Comparison of ENCODE assay signal across 21 cellular contexts in genomic region chr15:55630921-55631320, GRCh38. TPM values are rescaled to one million over a fixed set of nuclear protein-coding genes. Genes with fewer than 3 reads are reported as not detected.
DNase-seq lines count a peak whose midpoint lies in the region; ATAC-seq and TF ChIP-seq lines count a peak whose summit lies in the region.
"Had no signal": no experiment of that assay in that cellular context is flagged by ENCODE, and none has a peak within 500 bp of the region (broad histone marks: within the 10 kb centered on the region; RNA-seq: fewer than 3 reads in every experiment).

No MANE protein-coding gene starts in this region.

- no peak overlapping the region for H3K9ac ChIP-seq in HCT116 (ENCODE audit: low read length)

- WGBS in hepatocyte (ENCODE audit: low lambda C conversion rate, missing lambda C conversion rate) = 88% methylated on average over 3 of the region's 3 CpGs

- TF ChIP-seq POLR2A in HCT116 (IDR thresholded peaks at IDR 0.05; ENCODE audit: borderline replicate concordance, extremely low read depth, insufficient read depth, insufficient read length) = no peak

- H2AFZ ChIP-seq in HCT116 (ENCODE audit: low read depth, low read length, poor library complexity, severe bottlenecking) = peak overlapping the region; percentile 37
- H2AFZ ChIP-seq in hepatocyte = no peak overlapping the region

- no peak for TF ChIP-seq CTCF in HCT116 (IDR thresholded peaks at IDR 0.05 in 2 of 3, conservative IDR thresholded peaks at IDR 0.05 in 1 of 3; ENCODE audit: borderline replicate concordance in 1 of 3, insufficient read depth in 1 of 3, low read depth in 2 of 3, low read length in 2 of 3)
- TF ChIP-seq CTCF in hepatocyte (IDR thresholded peaks at IDR 0.05; ENCODE audit: poor library complexity) = no peak
- no peak for TF ChIP-seq CTCF in tibial artery (IDR thresholded peaks at IDR 0.05)

- H3K27ac ChIP-seq in HCT116 (ENCODE audit: low read depth, low read length) (no peak overlapping the region), hepatocyte (peak overlapping the region; percentile 9), tibial artery (no peak overlapping the region)
- H3K27ac ChIP-seq: right atrium auricular region had no signal

- H3K36me3 ChIP-seq in HCT116 (ENCODE audit: control insufficient read depth in 1 of 2, insufficient read depth in 2 of 2, low read length in 2 of 2) (no peaks in the 10 kb centered on the region), hepatocyte (replicated peaks; ENCODE audit: insufficient read depth, low read depth) (no peaks in the 10 kb centered on the region), tibial artery (no peaks in the 10 kb centered on the region)
- H3K36me3 ChIP-seq: right atrium auricular region had no signal

- ATAC-seq in HCT116 (no peak), GM21447 (IDR thresholded peaks at IDR 0.05; ENCODE audit: unreplicated experiment) (no peak), HG03175 (IDR thresholded peaks at IDR 0.05; ENCODE audit: unreplicated experiment) (no peak), GM18502 (IDR thresholded peaks at IDR 0.05; ENCODE audit: poor library complexity, unreplicated experiment) (no peak)
- ATAC-seq: activated CD8-positive, alpha-beta T cell treated with anti-CD3 and anti-CD28 coated beads for 36 hours; activated naive CD8-positive, alpha-beta T cell treated with anti-CD3 and anti-CD28 coated beads, Interleukin-2, amount 50 U/mL, for 24 hours; T-cell had no signal

- no peaks in the 10 kb centered on the region for H3K9me2 ChIP-seq in HCT116 (ENCODE audit: insufficient read depth)
- H3K9me2 ChIP-seq in hepatocyte (replicated peaks; ENCODE audit: insufficient read depth) = no peaks in the 10 kb centered on the region

- TF ChIP-seq RAD21 in HCT116 (IDR thresholded peaks at IDR 0.05; ENCODE audit: low read depth) = no peak

- DNase-seq in HCT116 (ENCODE audit: low read depth, low spot score) = no peak
- peak; percentile 42 for DNase-seq in astrocyte of the hippocampus (ENCODE audit: low read depth, low spot score)
- no peak for DNase-seq in hepatocyte (ENCODE audit: low spot score)
- DNase-seq in renal cortical epithelial cell (ENCODE audit: low read depth) = peak; percentile 48
- no peak for DNase-seq in tibial artery
- DNase-seq: activated CD4-positive, CD25-positive, alpha-beta regulatory T cell treated with anti-CD3 and anti-CD28 coated beads, Interleukin-2, amount 50 U/mL, for 72 hours; activated CD8-positive, alpha-beta T cell treated with anti-CD3 and anti-CD28 coated beads for 36 hours; activated gamma-delta T cell treated with Interleukin-2 at 50 U/mL for 16 hours; activated naive CD8-positive, alpha-beta T cell treated with anti-CD3 and anti-CD28 coated beads, Interleukin-2, amount 50 U/mL, for 24 hours; cortex of kidney; EL; KBM-7; MM.1S; NCI-H1417; NCI-H2081; NCI-H510A; T-cell had no signal

- no TSS peak for BruUV-seq in HCT116 (replicated peaks; lab: Mats Ljungman, UMichigan)

- POLR2A ChIA-PET in HCT116 (lab: Charles Lee) = interaction anchor here (0.6 kb wide), 1 partner anchor 18 kb away, joined by 3 read pairs; no protein-coding TSS in a partner anchor

- H4K20me1 ChIP-seq in HCT116 (ENCODE audit: insufficient read depth) = no peaks in the 10 kb centered on the region
- H4K20me1 ChIP-seq in hepatocyte (ENCODE audit: insufficient read depth, poor library complexity, severe bottlenecking) = no peaks in the 10 kb centered on the region

- CTCF ChIA-PET in HCT116 (lab: Charles Lee) = interaction anchor here (1.1 to 1.4 kb wide), 2 partner anchors 11 to 104 kb away, joined by 3 read pairs; no protein-coding TSS in a partner anchor

- H3K4me3 ChIP-seq in HCT116 (replicated peaks in 1 of 2; ENCODE audit: low read depth in 1 of 2, low read length in 2 of 2) (no peak overlapping the region), hepatocyte (no peak overlapping the region), tibial artery (no peak overlapping the region)
- H3K4me3 ChIP-seq: right atrium auricular region had no signal

- H3K27me3 ChIP-seq in HCT116 (ENCODE audit: insufficient read depth, low read length) = no peaks in the 10 kb centered on the region
- no peaks in the 10 kb centered on the region for H3K27me3 ChIP-seq in hepatocyte
- no peaks in the 10 kb centered on the region for H3K27me3 ChIP-seq in tibial artery
- H3K27me3 ChIP-seq: right atrium auricular region had no signal

- H3K4me1 ChIP-seq in HCT116 (ENCODE audit: control insufficient read depth in 1 of 2, insufficient read depth in 2 of 2, low read length in 2 of 2) (peaks cover 12 to 27% of the 10 kb centered on the region in 2 experiments), hepatocyte (ENCODE audit: insufficient read depth) (no peaks in the 10 kb centered on the region), tibial artery (no peaks in the 10 kb centered on the region)
- H3K4me1 ChIP-seq: right atrium auricular region had no signal

- RAD21 ChIA-PET in HCT116 (lab: Charles Lee; ENCODE audit: low non-redundant PET in 1 of 2, low total read pairs in 2 of 2, uncharacterized antibody in 2 of 2, unreplicated experiment in 2 of 2) = no interaction called here

- H3K4me2 ChIP-seq in HCT116 (ENCODE audit: low read length) (no peak overlapping the region), hepatocyte (no peak overlapping the region)

- intact Hi-C loops in HCT116 (cut with micrococcal nuclease) (no loop called here), tibial artery (cut with DNase I; ENCODE audit: low total_unique reads) (no loop called here)

- H3K79me2 ChIP-seq in HCT116 (ENCODE audit: insufficient read depth, low read length) (no peaks in the 10 kb centered on the region), hepatocyte (no peaks in the 10 kb centered on the region)

- H3K9me3 ChIP-seq in HCT116 (ENCODE audit: control insufficient read depth in 1 of 2, insufficient read depth in 1 of 2, low read depth in 1 of 2, low read length in 2 of 2) (no peaks in the 10 kb centered on the region), hepatocyte (ENCODE audit: low read depth) (no peaks in the 10 kb centered on the region), tibial artery (no peaks in the 10 kb centered on the region)
- H3K9me3 ChIP-seq: right atrium auricular region had no signal

TF ChIP-seq in HCT116, 20 proteins besides CTCF, POLR2A, EP300 and RAD21:
- TF ChIP-seq EGR1 (IDR thresholded peaks at IDR 0.05; ENCODE audit: low read depth) (no peak), CEBPB (IDR thresholded peaks at IDR 0.05; ENCODE audit: low read depth) (no peak), EZH2phosphoT487 (IDR thresholded peaks at IDR 0.05; ENCODE audit: borderline replicate concordance) (no peak), JUND (IDR thresholded peaks at IDR 0.05) (no peak), POLR2AphosphoS5 (IDR thresholded peaks at IDR 0.05; ENCODE audit: low read depth, low read length) (no peak), SRF (IDR thresholded peaks at IDR 0.05; ENCODE audit: low read depth) (no peak), YY1 (IDR thresholded peaks at IDR 0.05; ENCODE audit: extremely low read depth, insufficient replicate concordance, low read depth, low read length) (no peak), ATF3 (IDR thresholded peaks at IDR 0.05) (no peak), ELF1 (IDR thresholded peaks at IDR 0.05; ENCODE audit: borderline replicate concordance, low read depth) (no peak), ZNF274 (IDR thresholded peaks at IDR 0.05; ENCODE audit: low read depth, low read length) (no peak)

RNA-seq across cellular contexts. Expression of gene PYGO1, which starts 42.8 kb away (rescaled TPM):
- total RNA-seq in HCT116 (2021; ENCODE audit: unreplicated experiment) (0.34 TPM), hepatocyte (11.8 and 12.6 TPM in 2 replicates), renal cortical epithelial cell (1.4 and 12.4 TPM in 2 replicates)
- 0.05 and 0.12 TPM in 2 replicates for polyA plus RNA-seq in HCT116 (2012)
- polyA plus RNA-seq in hepatocyte = 2.5 and 3.5 TPM in 2 replicates
- total RNA-seq: activated CD8-positive, alpha-beta T cell treated with anti-CD3 and anti-CD28 coated beads for 36 hours had no signal

Comparison
In these comparisons a context has a peak if more than half of its experiments do, and no peak if none do; other contexts are left out.
1. DNase-seq: peak in astrocyte of the hippocampus (single experiment) and renal cortical epithelial cell (single experiment); none in HCT116 (single experiment), hepatocyte (single experiment) and tibial artery (0 of 2).